22 cellular contexts compared by ENCODE assay signal in the genomic region with DNA sequence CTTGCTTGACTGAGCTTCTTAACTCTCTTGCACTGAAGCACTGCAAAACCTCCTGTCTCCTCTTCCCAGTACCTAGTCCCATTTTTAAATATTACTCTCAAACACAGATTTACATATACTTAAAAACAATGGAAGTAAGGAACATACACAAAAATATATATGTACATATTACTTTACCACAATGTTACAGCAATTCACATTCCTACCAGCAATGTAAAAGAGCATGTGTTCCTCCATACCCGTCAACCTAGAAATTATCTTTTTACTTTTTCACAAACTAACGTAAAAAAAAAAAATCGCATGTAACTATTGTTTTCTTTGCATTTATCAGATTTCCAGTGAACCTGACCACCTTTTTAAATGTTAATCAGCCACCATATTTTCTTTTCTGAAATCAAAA.
"Had no signal": no experiment of that assay in that cellular context is flagged by ENCODE, and none has a peak within 500 bp of the region (broad histone marks: within the 10 kb centered on the region; RNA-seq: fewer than 3 reads in every experiment).

No MANE protein-coding gene starts in this region.

- H3K27ac ChIP-seq: adrenal gland, breast epithelium, epithelial cell of prostate, lower lobe of right lung, psoas muscle, SK-N-MC, tibial nerve, uterus had no signal

- H3K4me3 ChIP-seq: adrenal gland, breast epithelium, lower lobe of right lung, psoas muscle, SK-N-MC, tibial nerve, uterus had no signal

- H3K4me3 Mint-ChIP-seq: dendritic cell treated with granulocyte-macrophage colony-stimulating factor and Interleukin-4, amounts not matched to agents 40 ng/mL and 50 ng/mL, for 4 days; natural killer cell treated with Interleukin-12 subunit alpha and Interleukin-12 subunit beta and Interleukin-15 and Interleukin-18, amount 100 ng/mL, for 72 hours; stimulated activated naive CD8-positive, alpha-beta T cell treated with anti-CD3 and anti-CD28 coated beads, Interleukin-15, Interleukin-2, amounts not matched to agents 100 ng/mL and 50 ng/mL, for 24 hours had no signal

- ATAC-seq: activated naive CD4-positive, alpha-beta T cell treated with anti-CD3 and anti-CD28 coated beads, Interleukin-2, amount 50 U/mL, for 72 hours; lower lobe of right lung; natural killer cell treated with Interleukin-12 subunit alpha and Interleukin-12 subunit beta and Interleukin-15 and Interleukin-18, amount 100 ng/mL, for 72 hours; psoas muscle; right cardiac atrium had no signal

- H3K27me3 ChIP-seq: adrenal gland, breast epithelium, tibial nerve, uterus had no signal

- H3K27me3 Mint-ChIP-seq: dendritic cell treated with granulocyte-macrophage colony-stimulating factor and Interleukin-4, amounts not matched to agents 40 ng/mL and 50 ng/mL, for 4 days; natural killer cell treated with Interleukin-12 subunit alpha and Interleukin-12 subunit beta and Interleukin-15 and Interleukin-18, amount 100 ng/mL, for 72 hours; stimulated activated naive CD8-positive, alpha-beta T cell treated with anti-CD3 and anti-CD28 coated beads, Interleukin-15, Interleukin-2, amounts not matched to agents 100 ng/mL and 50 ng/mL, for 24 hours had no signal

- DNase-seq: activated CD4-positive, CD25-positive, alpha-beta regulatory T cell treated with anti-CD3 and anti-CD28 coated beads, Interleukin-2, amount 50 U/mL, for 72 hours; activated CD8-positive, alpha-beta memory T cell treated with anti-CD3 and anti-CD28 coated beads for 24 hours; activated CD8-positive, alpha-beta memory T cell treated with anti-CD3 and anti-CD28 coated beads, Interleukin-2, amount 50 U/mL, for 48 hours; activated gamma-delta T cell treated with Interleukin-2 at 50 U/mL for 16 hours; adrenal gland; cerebellar nuclear complex; effector memory CD4-positive, alpha-beta T cell; left cardiac atrium; lower lobe of right lung; occipital lobe; psoas muscle; right cardiac atrium; T-helper 9 cell; uterus had no signal

- H3K9me3 Mint-ChIP-seq: activated naive CD4-positive, alpha-beta T cell treated with anti-CD3 and anti-CD28 coated beads, Interleukin-2, amount 50 U/mL, for 72 hours; dendritic cell treated with granulocyte-macrophage colony-stimulating factor and Interleukin-4, amounts not matched to agents 40 ng/mL and 50 ng/mL, for 4 days; natural killer cell treated with Interleukin-12 subunit alpha and Interleukin-12 subunit beta and Interleukin-15 and Interleukin-18, amount 100 ng/mL, for 72 hours; stimulated activated naive CD8-positive, alpha-beta T cell treated with anti-CD3 and anti-CD28 coated beads, Interleukin-15, Interleukin-2, amounts not matched to agents 100 ng/mL and 50 ng/mL, for 24 hours had no signal

- H3K27ac Mint-ChIP-seq: activated naive CD4-positive, alpha-beta T cell treated with anti-CD3 and anti-CD28 coated beads, Interleukin-2, amount 50 U/mL, for 72 hours; dendritic cell treated with granulocyte-macrophage colony-stimulating factor and Interleukin-4, amounts not matched to agents 40 ng/mL and 50 ng/mL, for 4 days; natural killer cell treated with Interleukin-12 subunit alpha and Interleukin-12 subunit beta and Interleukin-15 and Interleukin-18, amount 100 ng/mL, for 72 hours; stimulated activated naive CD8-positive, alpha-beta T cell treated with anti-CD3 and anti-CD28 coated beads, Interleukin-15, Interleukin-2, amounts not matched to agents 100 ng/mL and 50 ng/mL, for 24 hours had no signal

- H3K36me3 Mint-ChIP-seq: activated naive CD4-positive, alpha-beta T cell treated with anti-CD3 and anti-CD28 coated beads, Interleukin-2, amount 50 U/mL, for 72 hours had no signal

- H3K9me3 ChIP-seq: adrenal gland, breast epithelium, lower lobe of right lung, psoas muscle, tibial nerve, uterus had no signal
